1 cellular context compared by ENCODE assay signal in the genomic region with DNA sequence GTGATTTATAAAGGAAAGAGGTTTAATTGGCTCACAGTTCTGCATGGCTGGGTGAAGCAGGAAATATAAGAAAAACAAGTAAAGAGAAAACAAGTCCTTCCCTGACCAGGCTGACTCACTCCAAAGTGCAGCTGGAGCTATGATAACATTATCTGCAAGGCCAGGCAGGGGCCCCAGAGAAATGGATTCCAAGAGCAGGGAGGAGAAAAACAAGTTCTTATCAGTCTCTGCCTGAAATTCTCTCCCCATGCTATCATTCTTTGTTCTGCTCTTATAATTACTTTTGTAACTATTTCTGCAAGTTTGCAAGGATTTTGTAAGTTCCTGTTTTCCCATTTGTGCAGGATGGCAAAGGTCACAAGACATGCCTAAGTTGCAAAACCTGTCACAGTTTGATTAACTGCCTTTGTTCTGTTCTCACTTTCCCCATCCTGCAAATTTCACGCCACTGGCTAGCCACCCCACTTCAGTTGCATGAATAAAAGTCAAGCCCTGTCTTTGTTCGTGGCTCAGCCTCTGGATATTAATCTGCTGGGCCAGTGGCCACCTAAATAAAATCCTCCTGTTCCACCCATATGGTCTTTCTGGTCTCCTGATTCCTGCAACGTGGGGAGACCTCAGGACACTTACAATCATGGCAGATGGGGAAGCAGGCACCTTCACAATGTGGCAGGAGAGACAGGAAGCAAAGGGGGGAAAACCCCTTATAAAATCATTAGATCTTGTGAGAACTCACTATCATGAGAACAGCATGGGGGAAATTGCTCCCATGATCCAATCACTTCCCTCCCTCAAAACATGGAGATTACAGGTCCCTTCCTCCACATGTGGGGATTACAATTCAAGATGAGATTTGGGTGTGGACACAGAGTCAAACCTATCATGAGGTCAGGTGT.
TF ChIP-seq lines count a peak whose summit lies in the region.

No MANE protein-coding gene starts in this region.

TF ChIP-seq in K562, 482 proteins besides CTCF, POLR2A, EP300 and RAD21 (continued from another document and continues in another):
- TF ChIP-seq, protein P1, sequence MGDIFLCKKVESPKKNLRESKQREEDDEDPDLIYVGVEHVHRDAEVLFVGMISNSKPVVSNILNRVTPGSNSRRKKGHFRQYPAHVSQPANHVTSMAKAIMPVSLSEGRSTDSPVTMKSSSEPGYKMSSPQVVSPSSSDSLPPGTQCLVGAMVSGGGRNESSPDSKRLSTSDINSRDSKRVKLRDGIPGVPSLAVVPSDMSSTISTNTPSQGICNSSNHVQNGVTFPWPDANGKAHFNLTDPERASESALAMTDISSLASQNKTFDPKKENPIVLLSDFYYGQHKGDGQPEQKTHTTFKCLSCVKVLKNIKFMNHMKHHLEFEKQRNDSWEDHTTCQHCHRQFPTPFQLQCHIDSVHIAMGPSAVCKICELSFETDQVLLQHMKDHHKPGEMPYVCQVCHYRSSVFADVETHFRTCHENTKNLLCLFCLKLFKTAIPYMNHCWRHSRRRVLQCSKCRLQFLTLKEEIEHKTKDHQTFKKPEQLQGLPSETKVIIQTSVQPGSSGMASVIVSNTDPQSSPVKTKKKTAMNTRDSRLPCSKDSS (IDR thresholded peaks at IDR 0.05; ENCODE audit: low read depth, partially characterized antibody): no peak
- peak; percentile 94 for TF ChIP-seq NEUROD1 (IDR thresholded peaks at IDR 0.05; ENCODE audit: borderline replicate concordance, low read depth, low read length, partially characterized antibody)
- TF ChIP-seq RBM39 (optimal IDR thresholded peaks at IDR 0.05; ENCODE audit: low read depth, low read length): no peak
- TF ChIP-seq, protein P2, sequence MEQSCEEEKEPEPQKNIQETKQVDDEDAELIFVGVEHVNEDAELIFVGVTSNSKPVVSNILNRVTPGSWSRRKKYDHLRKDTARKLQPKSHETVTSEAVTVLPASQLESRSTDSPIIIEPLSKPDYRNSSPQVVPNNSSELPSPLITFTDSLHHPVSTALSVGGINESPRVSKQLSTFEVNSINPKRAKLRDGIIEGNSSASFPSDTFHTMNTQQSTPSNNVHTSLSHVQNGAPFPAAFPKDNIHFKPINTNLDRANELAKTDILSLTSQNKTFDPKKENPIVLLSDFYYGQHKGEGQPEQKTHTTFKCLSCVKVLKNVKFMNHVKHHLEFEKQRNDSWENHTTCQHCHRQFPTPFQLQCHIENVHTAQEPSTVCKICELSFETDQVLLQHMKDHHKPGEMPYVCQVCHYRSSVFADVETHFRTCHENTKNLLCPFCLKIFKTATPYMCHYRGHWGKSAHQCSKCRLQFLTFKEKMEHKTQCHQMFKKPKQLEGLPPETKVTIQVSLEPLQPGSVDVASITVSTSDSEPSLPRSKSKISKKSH (CRISPR knock-in tag; IDR thresholded peaks at IDR 0.05): no peak
- TF ChIP-seq XRCC4 (IDR thresholded peaks at IDR 0.05; ENCODE audit: extremely low read depth, insufficient read depth, insufficient read length): no peak
- TF ChIP-seq ZNF354B (CRISPR knock-in tag; IDR thresholded peaks at IDR 0.05): 0 out of 2 replicates have a peak, but pooled peaks have one; percentile 44
- TF ChIP-seq, protein P3, sequence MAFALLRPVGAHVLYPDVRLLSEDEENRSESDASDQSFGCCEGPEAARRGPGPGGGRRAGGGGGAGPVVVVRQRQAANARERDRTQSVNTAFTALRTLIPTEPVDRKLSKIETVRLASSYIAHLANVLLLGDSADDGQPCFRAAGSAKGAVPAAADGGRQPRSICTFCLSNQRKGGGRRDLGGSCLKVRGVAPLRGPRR (CRISPR knock-in tag; IDR thresholded peaks at IDR 0.05): peak; percentile 48; the same call in 1 of the 2 replicates
- TF ChIP-seq ZNF77 (CRISPR knock-in tag; IDR thresholded peaks at IDR 0.05): no peak
- TF ChIP-seq, protein P4, sequence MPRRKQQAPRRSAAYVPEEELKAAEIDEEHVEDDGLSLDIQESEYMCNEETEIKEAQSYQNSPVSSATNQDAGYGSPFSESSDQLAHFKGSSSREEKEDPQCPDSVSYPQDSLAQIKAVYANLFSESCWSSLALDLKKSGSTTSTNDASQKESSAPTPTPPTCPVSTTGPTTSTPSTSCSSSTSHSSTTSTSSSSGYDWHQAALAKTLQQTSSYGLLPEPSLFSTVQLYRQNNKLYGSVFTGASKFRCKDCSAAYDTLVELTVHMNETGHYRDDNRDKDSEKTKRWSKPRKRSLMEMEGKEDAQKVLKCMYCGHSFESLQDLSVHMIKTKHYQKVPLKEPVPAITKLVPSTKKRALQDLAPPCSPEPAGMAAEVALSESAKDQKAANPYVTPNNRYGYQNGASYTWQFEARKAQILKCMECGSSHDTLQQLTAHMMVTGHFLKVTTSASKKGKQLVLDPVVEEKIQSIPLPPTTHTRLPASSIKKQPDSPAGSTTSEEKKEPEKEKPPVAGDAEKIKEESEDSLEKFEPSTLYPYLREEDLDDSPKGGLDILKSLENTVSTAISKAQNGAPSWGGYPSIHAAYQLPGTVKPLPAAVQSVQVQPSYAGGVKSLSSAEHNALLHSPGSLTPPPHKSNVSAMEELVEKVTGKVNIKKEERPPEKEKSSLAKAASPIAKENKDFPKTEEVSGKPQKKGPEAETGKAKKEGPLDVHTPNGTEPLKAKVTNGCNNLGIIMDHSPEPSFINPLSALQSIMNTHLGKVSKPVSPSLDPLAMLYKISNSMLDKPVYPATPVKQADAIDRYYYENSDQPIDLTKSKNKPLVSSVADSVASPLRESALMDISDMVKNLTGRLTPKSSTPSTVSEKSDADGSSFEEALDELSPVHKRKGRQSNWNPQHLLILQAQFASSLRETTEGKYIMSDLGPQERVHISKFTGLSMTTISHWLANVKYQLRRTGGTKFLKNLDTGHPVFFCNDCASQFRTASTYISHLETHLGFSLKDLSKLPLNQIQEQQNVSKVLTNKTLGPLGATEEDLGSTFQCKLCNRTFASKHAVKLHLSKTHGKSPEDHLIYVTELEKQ (CRISPR knock-in tag; IDR thresholded peaks at IDR 0.05): peak; percentile 11; the same call in 1 of the 2 replicates
- TF ChIP-seq ZNF184 (CRISPR knock-in tag; IDR thresholded peaks at IDR 0.05): no peak
- TF ChIP-seq, protein P5, sequence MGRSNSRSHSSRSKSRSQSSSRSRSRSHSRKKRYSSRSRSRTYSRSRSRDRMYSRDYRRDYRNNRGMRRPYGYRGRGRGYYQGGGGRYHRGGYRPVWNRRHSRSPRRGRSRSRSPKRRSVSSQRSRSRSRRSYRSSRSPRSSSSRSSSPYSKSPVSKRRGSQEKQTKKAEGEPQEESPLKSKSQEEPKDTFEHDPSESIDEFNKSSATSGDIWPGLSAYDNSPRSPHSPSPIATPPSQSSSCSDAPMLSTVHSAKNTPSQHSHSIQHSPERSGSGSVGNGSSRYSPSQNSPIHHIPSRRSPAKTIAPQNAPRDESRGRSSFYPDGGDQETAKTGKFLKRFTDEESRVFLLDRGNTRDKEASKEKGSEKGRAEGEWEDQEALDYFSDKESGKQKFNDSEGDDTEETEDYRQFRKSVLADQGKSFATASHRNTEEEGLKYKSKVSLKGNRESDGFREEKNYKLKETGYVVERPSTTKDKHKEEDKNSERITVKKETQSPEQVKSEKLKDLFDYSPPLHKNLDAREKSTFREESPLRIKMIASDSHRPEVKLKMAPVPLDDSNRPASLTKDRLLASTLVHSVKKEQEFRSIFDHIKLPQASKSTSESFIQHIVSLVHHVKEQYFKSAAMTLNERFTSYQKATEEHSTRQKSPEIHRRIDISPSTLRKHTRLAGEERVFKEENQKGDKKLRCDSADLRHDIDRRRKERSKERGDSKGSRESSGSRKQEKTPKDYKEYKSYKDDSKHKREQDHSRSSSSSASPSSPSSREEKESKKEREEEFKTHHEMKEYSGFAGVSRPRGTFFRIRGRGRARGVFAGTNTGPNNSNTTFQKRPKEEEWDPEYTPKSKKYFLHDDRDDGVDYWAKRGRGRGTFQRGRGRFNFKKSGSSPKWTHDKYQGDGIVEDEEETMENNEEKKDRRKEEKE (IDR thresholded peaks at IDR 0.05; ENCODE audit: borderline replicate concordance in 1 of 2, control insufficient read depth in 1 of 2, low read depth in 2 of 2, low read length in 1 of 2): 0 out of 4 replicates have a peak, but pooled peaks of 1 of the 2 experiments have one; percentile 75
- TF ChIP-seq HDAC8 (tag; IDR thresholded peaks at IDR 0.05): no peak
- TF ChIP-seq, protein P6, sequence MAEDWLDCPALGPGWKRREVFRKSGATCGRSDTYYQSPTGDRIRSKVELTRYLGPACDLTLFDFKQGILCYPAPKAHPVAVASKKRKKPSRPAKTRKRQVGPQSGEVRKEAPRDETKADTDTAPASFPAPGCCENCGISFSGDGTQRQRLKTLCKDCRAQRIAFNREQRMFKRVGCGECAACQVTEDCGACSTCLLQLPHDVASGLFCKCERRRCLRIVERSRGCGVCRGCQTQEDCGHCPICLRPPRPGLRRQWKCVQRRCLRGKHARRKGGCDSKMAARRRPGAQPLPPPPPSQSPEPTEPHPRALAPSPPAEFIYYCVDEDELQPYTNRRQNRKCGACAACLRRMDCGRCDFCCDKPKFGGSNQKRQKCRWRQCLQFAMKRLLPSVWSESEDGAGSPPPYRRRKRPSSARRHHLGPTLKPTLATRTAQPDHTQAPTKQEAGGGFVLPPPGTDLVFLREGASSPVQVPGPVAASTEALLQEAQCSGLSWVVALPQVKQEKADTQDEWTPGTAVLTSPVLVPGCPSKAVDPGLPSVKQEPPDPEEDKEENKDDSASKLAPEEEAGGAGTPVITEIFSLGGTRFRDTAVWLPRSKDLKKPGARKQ (CRISPR knock-in tag; IDR thresholded peaks at IDR 0.05): no peak
- TF ChIP-seq ZNF76 (CRISPR knock-in tag; IDR thresholded peaks at IDR 0.05; ENCODE audit: borderline replicate concordance): no peak
- TF ChIP-seq, protein P7, sequence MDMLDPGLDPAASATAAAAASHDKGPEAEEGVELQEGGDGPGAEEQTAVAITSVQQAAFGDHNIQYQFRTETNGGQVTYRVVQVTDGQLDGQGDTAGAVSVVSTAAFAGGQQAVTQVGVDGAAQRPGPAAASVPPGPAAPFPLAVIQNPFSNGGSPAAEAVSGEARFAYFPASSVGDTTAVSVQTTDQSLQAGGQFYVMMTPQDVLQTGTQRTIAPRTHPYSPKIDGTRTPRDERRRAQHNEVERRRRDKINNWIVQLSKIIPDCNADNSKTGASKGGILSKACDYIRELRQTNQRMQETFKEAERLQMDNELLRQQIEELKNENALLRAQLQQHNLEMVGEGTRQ (CRISPR knock-in tag; IDR thresholded peaks at IDR 0.05): no peak
- no peak for TF ChIP-seq TAF1 (IDR thresholded peaks at IDR 0.05; ENCODE audit: control insufficient read depth, extremely low read depth, insufficient read depth, low read length, severe bottlenecking)
- TF ChIP-seq, protein P8, sequence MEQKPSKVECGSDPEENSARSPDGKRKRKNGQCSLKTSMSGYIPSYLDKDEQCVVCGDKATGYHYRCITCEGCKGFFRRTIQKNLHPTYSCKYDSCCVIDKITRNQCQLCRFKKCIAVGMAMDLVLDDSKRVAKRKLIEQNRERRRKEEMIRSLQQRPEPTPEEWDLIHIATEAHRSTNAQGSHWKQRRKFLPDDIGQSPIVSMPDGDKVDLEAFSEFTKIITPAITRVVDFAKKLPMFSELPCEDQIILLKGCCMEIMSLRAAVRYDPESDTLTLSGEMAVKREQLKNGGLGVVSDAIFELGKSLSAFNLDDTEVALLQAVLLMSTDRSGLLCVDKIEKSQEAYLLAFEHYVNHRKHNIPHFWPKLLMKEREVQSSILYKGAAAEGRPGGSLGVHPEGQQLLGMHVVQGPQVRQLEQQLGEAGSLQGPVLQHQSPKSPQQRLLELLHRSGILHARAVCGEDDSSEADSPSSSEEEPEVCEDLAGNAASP (IDR thresholded peaks at IDR 0.05): no peak
- 0 out of 2 replicates have a peak, but pooled peaks have one; percentile 29 for TF ChIP-seq BCL6 (CRISPR knock-in tag; IDR thresholded peaks at IDR 0.05)
- TF ChIP-seq, protein P9, sequence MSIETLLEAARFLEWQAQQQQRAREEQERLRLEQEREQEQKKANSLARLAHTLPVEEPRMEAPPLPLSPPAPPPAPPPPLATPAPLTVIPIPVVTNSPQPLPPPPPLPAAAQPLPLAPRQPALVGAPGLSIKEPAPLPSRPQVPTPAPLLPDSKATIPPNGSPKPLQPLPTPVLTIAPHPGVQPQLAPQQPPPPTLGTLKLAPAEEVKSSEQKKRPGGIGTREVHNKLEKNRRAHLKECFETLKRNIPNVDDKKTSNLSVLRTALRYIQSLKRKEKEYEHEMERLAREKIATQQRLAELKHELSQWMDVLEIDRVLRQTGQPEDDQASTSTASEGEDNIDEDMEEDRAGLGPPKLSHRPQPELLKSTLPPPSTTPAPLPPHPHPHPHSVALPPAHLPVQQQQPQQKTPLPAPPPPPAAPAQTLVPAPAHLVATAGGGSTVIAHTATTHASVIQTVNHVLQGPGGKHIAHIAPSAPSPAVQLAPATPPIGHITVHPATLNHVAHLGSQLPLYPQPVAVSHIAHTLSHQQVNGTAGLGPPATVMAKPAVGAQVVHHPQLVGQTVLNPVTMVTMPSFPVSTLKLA (conservative IDR thresholded peaks at IDR 0.05): peak; percentile 48 to 78; a peak in 3 of 4 replicates
- TF ChIP-seq TSC22D4 (tag; IDR thresholded peaks at IDR 0.05): no peak
- TF ChIP-seq, protein P10, sequence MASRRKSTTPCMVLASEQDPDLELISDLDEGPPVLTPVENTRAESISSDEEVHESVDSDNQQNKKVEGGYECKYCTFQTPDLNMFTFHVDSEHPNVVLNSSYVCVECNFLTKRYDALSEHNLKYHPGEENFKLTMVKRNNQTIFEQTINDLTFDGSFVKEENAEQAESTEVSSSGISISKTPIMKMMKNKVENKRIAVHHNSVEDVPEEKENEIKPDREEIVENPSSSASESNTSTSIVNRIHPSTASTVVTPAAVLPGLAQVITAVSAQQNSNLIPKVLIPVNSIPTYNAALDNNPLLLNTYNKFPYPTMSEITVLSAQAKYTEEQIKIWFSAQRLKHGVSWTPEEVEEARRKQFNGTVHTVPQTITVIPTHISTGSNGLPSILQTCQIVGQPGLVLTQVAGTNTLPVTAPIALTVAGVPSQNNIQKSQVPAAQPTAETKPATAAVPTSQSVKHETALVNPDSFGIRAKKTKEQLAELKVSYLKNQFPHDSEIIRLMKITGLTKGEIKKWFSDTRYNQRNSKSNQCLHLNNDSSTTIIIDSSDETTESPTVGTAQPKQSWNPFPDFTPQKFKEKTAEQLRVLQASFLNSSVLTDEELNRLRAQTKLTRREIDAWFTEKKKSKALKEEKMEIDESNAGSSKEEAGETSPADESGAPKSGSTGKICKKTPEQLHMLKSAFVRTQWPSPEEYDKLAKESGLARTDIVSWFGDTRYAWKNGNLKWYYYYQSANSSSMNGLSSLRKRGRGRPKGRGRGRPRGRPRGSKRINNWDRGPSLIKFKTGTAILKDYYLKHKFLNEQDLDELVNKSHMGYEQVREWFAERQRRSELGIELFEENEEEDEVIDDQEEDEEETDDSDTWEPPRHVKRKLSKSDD (conservative IDR thresholded peaks at IDR 0.05; ENCODE audit: low read length): no peak
- no peak for TF ChIP-seq SRSF3 (IDR thresholded peaks at IDR 0.05; ENCODE audit: insufficient read depth, low read length)
- TF ChIP-seq ZNF696 (CRISPR knock-in tag; conservative IDR thresholded peaks at IDR 0.05): no peak
- no peak for TF ChIP-seq ZNF324 (CRISPR knock-in tag; IDR thresholded peaks at IDR 0.05)
- no peak for TF ChIP-seq ZNF444 (CRISPR knock-in tag; IDR thresholded peaks at IDR 0.05)
- TF ChIP-seq PHTF2 (CRISPR knock-in tag; IDR thresholded peaks at IDR 0.05): no peak
- TF ChIP-seq FUS (optimal IDR thresholded peaks at IDR 0.05; ENCODE audit: low read depth, low read length): no peak
- TF ChIP-seq MAFK (IDR thresholded peaks at IDR 0.05; ENCODE audit: low read length): peak; percentile 59
- TF ChIP-seq, protein P11, sequence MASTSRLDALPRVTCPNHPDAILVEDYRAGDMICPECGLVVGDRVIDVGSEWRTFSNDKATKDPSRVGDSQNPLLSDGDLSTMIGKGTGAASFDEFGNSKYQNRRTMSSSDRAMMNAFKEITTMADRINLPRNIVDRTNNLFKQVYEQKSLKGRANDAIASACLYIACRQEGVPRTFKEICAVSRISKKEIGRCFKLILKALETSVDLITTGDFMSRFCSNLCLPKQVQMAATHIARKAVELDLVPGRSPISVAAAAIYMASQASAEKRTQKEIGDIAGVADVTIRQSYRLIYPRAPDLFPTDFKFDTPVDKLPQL (IDR thresholded peaks at IDR 0.05; ENCODE audit: extremely low read depth, insufficient read length): no peak
- no peak for TF ChIP-seq ZNF586 (CRISPR knock-in tag; conservative IDR thresholded peaks at IDR 0.05)
- TF ChIP-seq ASH1L (IDR thresholded peaks at IDR 0.05; ENCODE audit: borderline replicate concordance, low read depth, partially characterized antibody): no peak
- no peak for TF ChIP-seq ZNF75A (CRISPR knock-in tag; IDR thresholded peaks at IDR 0.05)
